Comparison of ENCODE assay signal across 14 cellular contexts in the genomic region with DNA sequence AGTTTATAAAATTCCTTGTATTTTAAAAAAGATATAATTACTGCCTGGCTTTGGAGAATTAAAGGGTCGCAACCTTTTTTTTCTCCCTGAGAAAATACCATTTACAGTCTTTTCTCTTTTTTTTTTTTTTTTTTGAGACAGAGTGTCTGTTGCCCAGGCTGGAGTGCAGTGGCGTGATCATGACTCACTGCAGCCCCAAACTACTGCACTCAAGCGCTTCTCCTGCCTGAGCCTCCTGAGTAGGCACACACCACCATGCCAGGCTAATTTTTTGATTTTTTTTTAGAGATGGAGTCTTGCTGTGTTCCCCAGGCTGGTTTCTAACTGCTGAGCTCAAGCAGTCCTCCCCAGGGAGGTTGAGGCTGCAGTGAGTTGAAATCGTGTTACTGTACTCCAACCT. TPM values are rescaled to one million over a fixed set of nuclear protein-coding genes. Genes with fewer than 3 reads are reported as not detected.
DNase-seq lines count a peak whose midpoint lies in the region; ATAC-seq and TF ChIP-seq lines count a peak whose summit lies in the region.
"Had no signal": no experiment of that assay in that cellular context is flagged by ENCODE, and none has a peak within 500 bp of the region (broad histone marks: within the 10 kb centered on the region; RNA-seq: fewer than 3 reads in every experiment).

No MANE protein-coding gene starts in this region.

- 42 to 47% methylated on average over 2 to 3 of the region's 4 CpGs for whole genome bisulfite sequencing in esophagus squamous epithelium, 2 donors
- 58 to 60% methylated on average over 4 of the region's 4 CpGs for WGBS in lower leg skin, 2 donors

- H3K36me3 ChIP-seq in esophagus squamous epithelium = peaks cover 0 to 31% (median 0%) of the 10 kb centered on the region in 3 donors
- H3K36me3 ChIP-seq: colonic mucosa had no signal

- peaks cover 21 to 77% (median 24%) of the 10 kb centered on the region in 3 donors for H3K4me1 ChIP-seq in esophagus squamous epithelium
- H3K4me1 ChIP-seq: colonic mucosa had no signal

- H3K9me3 ChIP-seq in esophagus squamous epithelium = no peaks in the 10 kb centered on the region
- H3K9me3 ChIP-seq: colonic mucosa had no signal

- TF ChIP-seq CTCF in esophagus squamous epithelium (IDR thresholded peaks at IDR 0.05) (no peak), lower leg skin (IDR thresholded peaks at IDR 0.05) (no peak)

- no peak for ATAC-seq in HG02870 (IDR thresholded peaks at IDR 0.05; ENCODE audit: unreplicated experiment)
- ATAC-seq: natural killer cell had no signal

- no peaks in the 10 kb centered on the region for H3K27me3 ChIP-seq in esophagus squamous epithelium
- H3K27me3 ChIP-seq: colonic mucosa had no signal

- intact Hi-C loops in esophagus squamous epithelium (cut with DNase I) (no loop called here), lower leg skin (cut with DNase I; ENCODE audit: low total_unique reads) (no loop called here)

- TF ChIP-seq POLR2A in esophagus squamous epithelium (IDR thresholded peaks at IDR 0.05) = no peak
- TF ChIP-seq POLR2A in lower leg skin (IDR thresholded peaks at IDR 0.05) = no peak

- H3K27ac ChIP-seq in esophagus squamous epithelium = peak overlapping the region in 3 of 4 donors; percentile 25 to 42 (median 30)
- H3K27ac ChIP-seq: colonic mucosa had no signal

- H3K4me3 ChIP-seq in esophagus squamous epithelium (no peak overlapping the region), lower leg skin (ENCODE audit: low read depth, poor library complexity, severe bottlenecking) (no peak overlapping the region)
- H3K4me3 ChIP-seq: colonic mucosa had no signal

- DNase-seq in DMS79 treated with DMSO at 0.1 percent for 48 hours (lab: John Stamatoyannopoulos, UW) (peak; percentile 76), NCI-H446 (lab: John Stamatoyannopoulos, UW) (peak; percentile 19 to 54), esophagus squamous epithelium (lab: John Stamatoyannopoulos, UW) (no peak), pons (ENCODE audit: low spot score) (peak; percentile 48), lower leg skin (ENCODE audit: low spot score in 2 of 2) (no peak), SHP77 treated with DMSO at 0.1 percent for 48 hours (lab: John Stamatoyannopoulos, UW) (no peak), dedifferentiated amniotic fluid mesenchymal stem cell (ENCODE audit: extremely low spot score) (no peak)
- DNase-seq: activated T-cell treated with anti-CD3 and anti-CD28 coated beads, Interleukin-2, amount 50 U/mL, for 24 hours; Calu3; colonic mucosa; KG1; natural killer cell; NCI-H526 treated with DMSO at 0.1 percent for 48 hours had no signal

RNA-seq across cellular contexts. Expression of gene UBE4B, which starts 24.5 kb away (rescaled TPM):
- total RNA-seq in esophagus squamous epithelium (10 to 100 TPM; 37.5 to 60.3 (median 51.3) TPM), lower leg skin (100 to 1,000 TPM in 1 of 4 donors, 10 to 100 TPM in 3; 65.7 to 114 (median 69.9) TPM)

Comparison
In these comparisons a context has a peak if more than half of its experiments do, and no peak if none do; other contexts are left out.
1. DNase-seq: peak in DMS79 treated with DMSO at 0.1 percent for 48 hours (single experiment), NCI-H446 (2 of 2) and pons (single experiment); none in esophagus squamous epithelium (single experiment), lower leg skin (0 of 2), SHP77 treated with DMSO at 0.1 percent for 48 hours (single experiment) and dedifferentiated amniotic fluid mesenchymal stem cell (single experiment).